Comparison of ENCODE assay signal across 18 cellular contexts in the genomic region with DNA sequence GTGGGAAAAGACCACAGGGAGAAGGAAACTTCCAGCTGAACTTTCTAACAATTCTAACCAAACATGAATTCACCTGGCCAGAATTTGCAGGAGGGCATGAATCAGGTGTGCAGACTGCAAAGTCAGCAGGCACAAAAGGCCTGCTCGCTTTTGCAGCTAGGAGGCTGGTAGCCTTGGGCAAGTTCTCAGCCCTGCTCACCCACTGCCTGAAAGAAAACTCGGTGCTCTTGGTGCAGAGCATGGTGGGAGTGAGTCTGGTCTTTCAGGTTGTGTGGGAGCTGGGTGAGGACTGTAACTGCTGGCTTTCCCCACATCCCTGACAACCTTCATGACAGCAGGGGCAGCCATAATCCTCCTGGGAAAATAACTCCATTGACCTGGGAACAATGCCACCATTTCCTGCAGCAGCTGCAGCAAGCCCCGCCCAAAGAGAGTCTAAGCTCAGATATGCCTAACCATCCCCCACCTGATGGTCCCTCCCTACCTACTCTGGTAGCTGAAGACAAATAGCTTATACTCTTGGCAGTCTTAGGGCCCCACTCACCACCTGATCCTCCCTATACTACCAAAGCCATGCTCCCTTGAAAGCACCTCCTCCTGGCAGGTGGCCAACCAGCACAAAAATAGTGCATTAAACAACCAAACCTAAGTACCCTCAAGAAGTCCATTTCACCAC. TPM values are rescaled to one million over a fixed set of nuclear protein-coding genes. Genes with fewer than 3 reads are reported as not detected.
DNase-seq lines count a peak whose midpoint lies in the region; FAIRE-seq and TF ChIP-seq lines count a peak whose summit lies in the region.
"Had no signal": no experiment of that assay in that cellular context is flagged by ENCODE, and none has a peak within 500 bp of the region (broad histone marks: within the 10 kb centered on the region; RNA-seq: fewer than 3 reads in every experiment).

No MANE protein-coding gene starts in this region.

- H2BK15ac ChIP-seq in H1 (ENCODE audit: low read length) (no peak overlapping the region), H9 (ENCODE audit: low read depth, low read length) (no peak overlapping the region)

- H3K36me3 ChIP-seq in H1 (ENCODE audit: control insufficient read depth in 2 of 4, insufficient read depth in 4 of 4, low read length in 3 of 4) = no peaks in the 10 kb centered on the region
- H3K36me3 ChIP-seq: stomach had no signal

- FAIRE-seq in H1 (lab: Jason Lieb, UNC) = no peak
- FAIRE-seq: H54, kidney had no signal

- no peak for TF ChIP-seq EP300 in H1 (IDR thresholded peaks at IDR 0.05; ENCODE audit: borderline replicate concordance in 1 of 2, low read depth in 2 of 2, low read length in 2 of 2)

- no peak overlapping the region for H3K4me3 ChIP-seq in H1 (ENCODE audit: extremely low read depth in 1 of 4, insufficient read depth in 2 of 4, low read depth in 3 of 4, low read length in 4 of 4)
- H3K4me3 ChIP-seq: stomach had no signal

- H4K5ac ChIP-seq in H1 (ENCODE audit: insufficient read length, low read depth, low read length) = no peak overlapping the region
- H4K5ac ChIP-seq in H9 (ENCODE audit: insufficient read length, low read depth, low read length) = no peak overlapping the region

- CTCF ChIA-PET in H1 (lab: Charles Lee; ENCODE audit: partially characterized antibody) = interaction anchor here (3.8 kb wide), 1 partner anchor 8 kb away, joined by 18 read pairs; no protein-coding TSS in a partner anchor

- intact Hi-C loops in activated T-helper 2 cell treated with anti-CD3 and anti-CD28 coated beads, Interferon-gamma antibody, Interleukin-2, Interleukin-4, amounts not matched to agents 10 μg/mL and 5 μg/mL and 100 μg/mL, durations not matched to agents 14 hours and 24 hours and 36 hours (cut with micrococcal nuclease) = no loop called here

- POLR2A ChIA-PET in H1 (lab: Charles Lee; ENCODE audit: partially characterized antibody) = interaction anchor here (1.3 to 1.5 kb wide), 2 partner anchors 9 to 47 kb away, joined by 3 read pairs; no protein-coding TSS in a partner anchor

- H3K4me3 Mint-ChIP-seq in activated T-helper 2 cell treated with anti-CD3 and anti-CD28 coated beads, Interferon-gamma antibody, Interleukin-2, Interleukin-4, amounts not matched to agents 10 μg/mL and 5 μg/mL and 100 μg/mL, durations not matched to agents 14 hours and 24 hours and 36 hours (ENCODE audit: low read depth) = no peak overlapping the region
- peak overlapping the region in 1 of 2 experiments; percentile 26; a peak in 2 of 5 replicates for H3K4me3 Mint-ChIP-seq in H9
- H3K4me3 Mint-ChIP-seq: activated T-cell treated with anti-CD3 and anti-CD28 coated beads, Interleukin-2, amount 50 U/mL, for 4 hours had no signal

- no peaks in the 10 kb centered on the region for H3K23me2 ChIP-seq in H1 (ENCODE audit: low read depth, low read length)
- no peaks in the 10 kb centered on the region for H3K23me2 ChIP-seq in H9 (ENCODE audit: insufficient read length, low read depth, low read length, poor library complexity, severe bottlenecking)

- no peak overlapping the region for H3K9ac ChIP-seq in H1 (replicated peaks in 1 of 4; ENCODE audit: extremely low read depth in 1 of 4, low read depth in 3 of 4, low read length in 3 of 4)
- H3K9ac ChIP-seq in H9 (ENCODE audit: extremely low read depth, insufficient read length, low read length) = no peak overlapping the region

- H3K4me1 Mint-ChIP-seq in activated T-helper 2 cell treated with anti-CD3 and anti-CD28 coated beads, Interferon-gamma antibody, Interleukin-2, Interleukin-4, amounts not matched to agents 10 μg/mL and 5 μg/mL and 100 μg/mL, durations not matched to agents 14 hours and 24 hours and 36 hours (ENCODE audit: low read depth) = no peaks in the 10 kb centered on the region
- peaks cover 13% of the 10 kb centered on the region in 2 experiments for H3K4me1 Mint-ChIP-seq in H9

- H3K23ac ChIP-seq in H1 (ENCODE audit: insufficient read length) (no peak overlapping the region), H9 (ENCODE audit: insufficient read length, low read depth, low read length) (no peak overlapping the region)

- H3K4me1 ChIP-seq in H1 (replicated peaks in 1 of 4; ENCODE audit: control insufficient read depth in 3 of 4, insufficient read depth in 4 of 4, low read length in 3 of 4) (no peaks in the 10 kb centered on the region; a peak in 1 of 7 replicates), H9 (ENCODE audit: insufficient read depth, low read length) (no peaks in the 10 kb centered on the region)
- H3K4me1 ChIP-seq: stomach had no signal

- no peak for TF ChIP-seq RAD21 in H1 (IDR thresholded peaks at IDR 0.05 in 1 of 2, conservative IDR thresholded peaks at IDR 0.05 in 1 of 2; ENCODE audit: low read depth in 2 of 2, low read length in 2 of 2)

- H3K79me2 ChIP-seq in H1 (ENCODE audit: control insufficient read depth in 1 of 2, insufficient read depth in 2 of 2, low read length in 2 of 2) (no peaks in the 10 kb centered on the region), H9 (ENCODE audit: insufficient read depth, low read length) (no peaks in the 10 kb centered on the region)

- H2BK12ac ChIP-seq in H1 (ENCODE audit: low read depth, low read length) = no peak overlapping the region
- no peak overlapping the region for H2BK12ac ChIP-seq in H9 (ENCODE audit: insufficient read length, low read depth, low read length)

- no peak overlapping the region for H3K4ac ChIP-seq in H1 (replicated peaks; ENCODE audit: insufficient read length, low read depth, low read length)
- no peak overlapping the region for H3K4ac ChIP-seq in H9 (ENCODE audit: low read depth, low read length)

- H2AFZ ChIP-seq in H1 (ENCODE audit: low read length) = no peak overlapping the region
- no peak overlapping the region for H2AFZ ChIP-seq in H9 (ENCODE audit: low read length)

- no peak overlapping the region for H2BK20ac ChIP-seq in H1 (ENCODE audit: low read length)
- no peak overlapping the region for H2BK20ac ChIP-seq in H9 (ENCODE audit: low read depth, low read length, poor library complexity, severe bottlenecking)

- 82% methylated on average over 3 of the region's 3 CpGs; no CpG with 5 or more reads in 1 of the 2 experiments for WGBS in H1 (ENCODE audit: extremely low coverage in 1 of 2, insufficient coverage in 1 of 2, insufficient read length in 1 of 2, insufficient replicate concordance in 2 of 2, low coverage in 1 of 2, low lambda C conversion rate in 2 of 2, missing lambda C conversion rate in 1 of 2), 2 experiments
- no CpG with 5 or more reads among the region's 3 CpGs for WGBS in H9 (ENCODE audit: extremely low coverage, insufficient read length, low lambda C conversion rate)

- H3K56ac ChIP-seq in H1 (replicated peaks; ENCODE audit: insufficient read length, low read depth, low read length) (no peak overlapping the region), H9 (ENCODE audit: insufficient read length, low read depth, low read length) (no peak overlapping the region)

- H3K27ac ChIP-seq in H1 (ENCODE audit: low read depth, low read length) (no peak overlapping the region), H9 (ENCODE audit: insufficient read length, low read depth, low read length) (no peak overlapping the region)
- H3K27ac ChIP-seq: stomach had no signal

- DNase-seq in COLO668 (lab: John Stamatoyannopoulos, UW; ENCODE audit: unreplicated experiment) = peak; percentile 74
- peak; percentile 91 for DNase-seq in NCI-H1105 (lab: John Stamatoyannopoulos, UW)
- peak; percentile 38 to 57 for DNase-seq in NCI-H524 (lab: John Stamatoyannopoulos, UW)
- DNase-seq in H1 (ENCODE audit: low read depth in 1 of 2, low spot score in 2 of 2) = no peak
- DNase-seq in activated T-helper 2 cell treated with anti-CD3 and anti-CD28 coated beads, Interferon-gamma antibody, Interleukin-2, Interleukin-4, amounts not matched to agents 10 μg/mL and 5 μg/mL and 100 μg/mL, durations not matched to agents 14 hours and 24 hours and 36 hours (ENCODE audit: low spot score) = no peak
- DNase-seq in activated gamma-delta T cell treated with Interleukin-2 at 50 U/mL for 16 hours = no peak
- DNase-seq in effector CD4-positive, alpha-beta T cell = no peak
- no peak for DNase-seq in H9
- DNase-seq: activated CD4-positive, alpha-beta T cell treated with anti-CD3 and anti-CD28 coated beads, Interleukin-2, amount 50 U/mL, for 1 hour; activated T-cell treated with anti-CD3 and anti-CD28 coated beads, Interleukin-2, amount 50 U/mL, for 4 hours; cerebellar nuclear complex; erythroblast; KBM-7; kidney; stomach; T-helper 9 cell had no signal

- TF ChIP-seq CTCF in H1 (IDR thresholded peaks at IDR 0.05; ENCODE audit: control extremely low read depth in 1 of 3, insufficient read depth in 1 of 3, low read depth in 1 of 3, low read length in 3 of 3) (no peak), H9 (conservative IDR thresholded peaks at IDR 0.05) (no peak)

- H3K9me3 ChIP-seq in H1 (ENCODE audit: insufficient read depth in 2 of 2, low read depth in 1 of 2, low read length in 1 of 2) (peaks cover 0 to 8% of the 10 kb centered on the region in 2 experiments; a peak in 1 of 4 replicates), H9 (ENCODE audit: control insufficient read depth, low read depth, low read length) (no peaks in the 10 kb centered on the region)

- H3K27me3 ChIP-seq in H1 (replicated peaks in 1 of 4; ENCODE audit: control insufficient read depth in 3 of 4, extremely low read depth in 1 of 4, insufficient read depth in 3 of 4, low read length in 3 of 4) (no peaks in the 10 kb centered on the region), H9 (ENCODE audit: insufficient read depth, low read length) (no peaks in the 10 kb centered on the region; the same call in 1 of the 2 replicates)
- H3K27me3 ChIP-seq: stomach had no signal

- H3K36me3 Mint-ChIP-seq in activated T-helper 2 cell treated with anti-CD3 and anti-CD28 coated beads, Interferon-gamma antibody, Interleukin-2, Interleukin-4, amounts not matched to agents 10 μg/mL and 5 μg/mL and 100 μg/mL, durations not matched to agents 14 hours and 24 hours and 36 hours (ENCODE audit: low read depth) = no peaks in the 10 kb centered on the region
- peaks cover 0 to 16% (median 2%) of the 10 kb centered on the region in 3 experiments; a peak in 5 of 7 replicates for H3K36me3 Mint-ChIP-seq in H9 (ENCODE audit: insufficient read depth in 1 of 3, low read depth in 3 of 3)

- H2BK5ac ChIP-seq in H1 (ENCODE audit: low read depth, low read length) (no peak overlapping the region), H9 (ENCODE audit: insufficient read length, low read length) (no peak overlapping the region)

- H3K27me3 Mint-ChIP-seq in activated T-helper 2 cell treated with anti-CD3 and anti-CD28 coated beads, Interferon-gamma antibody, Interleukin-2, Interleukin-4, amounts not matched to agents 10 μg/mL and 5 μg/mL and 100 μg/mL, durations not matched to agents 14 hours and 24 hours and 36 hours (ENCODE audit: low read depth) = no peaks in the 10 kb centered on the region
- peaks cover 2% of the 10 kb centered on the region; the same call in 1 of the 2 replicates for H3K27me3 Mint-ChIP-seq in H9 (ENCODE audit: low read depth)
- H3K27me3 Mint-ChIP-seq: progenitor cell of endocrine pancreas had no signal

- TF ChIP-seq POLR2A in H1 (IDR thresholded peaks at IDR 0.05; ENCODE audit: control extremely low read depth in 1 of 2, low read depth in 2 of 2, low read length in 2 of 2) = no peak

- no peak overlapping the region for H3T11ph ChIP-seq in H9 (ENCODE audit: low read length)

- H4K91ac ChIP-seq in H1 (replicated peaks; ENCODE audit: insufficient read length, low read length) (no peak overlapping the region), H9 (ENCODE audit: insufficient read length, low read depth, low read length) (no peak overlapping the region)

- H3K4me2 ChIP-seq in H1 (ENCODE audit: insufficient read depth in 1 of 2, low read depth in 2 of 2, low read length in 2 of 2) (no peak overlapping the region), H9 (ENCODE audit: insufficient read depth, insufficient read length, low read length) (no peak overlapping the region)

- H3K79me1 ChIP-seq in H1 (ENCODE audit: low read depth, low read length) (no peaks in the 10 kb centered on the region), H9 (ENCODE audit: insufficient read depth, low read depth, low read length, poor library complexity, severe bottlenecking) (no peaks in the 10 kb centered on the region)

- no peak overlapping the region for H3K18ac ChIP-seq in H1 (ENCODE audit: extremely low read depth, low read length)
- no peak overlapping the region for H3K18ac ChIP-seq in H9 (ENCODE audit: insufficient read length, low read depth, low read length)

- peaks cover 25% of the 10 kb centered on the region for H3K9me3 Mint-ChIP-seq in activated T-helper 2 cell treated with anti-CD3 and anti-CD28 coated beads, Interferon-gamma antibody, Interleukin-2, Interleukin-4, amounts not matched to agents 10 μg/mL and 5 μg/mL and 100 μg/mL, durations not matched to agents 14 hours and 24 hours and 36 hours
- H3K9me3 Mint-ChIP-seq in H9 = peaks cover 33 to 40% of the 10 kb centered on the region in 2 experiments

- no peak overlapping the region for H4K8ac ChIP-seq in H1 (ENCODE audit: extremely low read depth, insufficient read depth, low read length)
- H4K8ac ChIP-seq in H9 (replicated peaks; ENCODE audit: insufficient read length, low read depth, low read length) = no peak overlapping the region

- no peak overlapping the region for H2BK120ac ChIP-seq in H1 (replicated peaks; ENCODE audit: low read depth, low read length)
- no peak overlapping the region for H2BK120ac ChIP-seq in H9 (ENCODE audit: low read depth, low read length, poor library complexity, severe bottlenecking)

- H3K27ac Mint-ChIP-seq in activated T-helper 2 cell treated with anti-CD3 and anti-CD28 coated beads, Interferon-gamma antibody, Interleukin-2, Interleukin-4, amounts not matched to agents 10 μg/mL and 5 μg/mL and 100 μg/mL, durations not matched to agents 14 hours and 24 hours and 36 hours = no peak overlapping the region
- H3K27ac Mint-ChIP-seq in H9 = peak overlapping the region in 1 of 3 experiments; percentile 60; a peak in 1 of 7 replicates
- H3K27ac Mint-ChIP-seq: progenitor cell of endocrine pancreas had no signal

- H2AK5ac ChIP-seq in H1 (ENCODE audit: low read depth, low read length) = no peak overlapping the region
- no peak overlapping the region for H2AK5ac ChIP-seq in H9 (ENCODE audit: insufficient read length, low read length)

- H3K14ac ChIP-seq in H1 (ENCODE audit: insufficient read length) = no peak overlapping the region
- no peak overlapping the region for H3K14ac ChIP-seq in H9 (ENCODE audit: insufficient read depth, low read length)

- H4K20me1 ChIP-seq in H1 (replicated peaks in 1 of 2; ENCODE audit: control insufficient read depth in 1 of 2, insufficient read depth in 2 of 2, low read length in 2 of 2) = no peaks in the 10 kb centered on the region
- no peaks in the 10 kb centered on the region for H4K20me1 ChIP-seq in H9 (ENCODE audit: control insufficient read depth, insufficient read depth, insufficient read length)

RNA-seq across cellular contexts. Expression of a gene that starts 31.6 kb away (rescaled TPM):
- total RNA-seq in H1 (2021; fragmentation: NEBNext Ultra II Directional; extraction: Animal tissue kit (Norgen Biotek cat#: 25700)) = 10.2 and 13.0 TPM in 2 replicates
- 2.1 and 2.9 TPM in 2 replicates for polyA plus RNA-seq in H1 (2011; rRNA removed)
- 4.2 TPM for polyA plus RNA-seq in H1 (2011; cell fraction: cytosol; rRNA removed)
- polyA plus RNA-seq in H1 (2011; cell fraction: nucleus; rRNA removed) = 5.2 TPM
- polyA plus RNA-seq in H1 (2012, experiment 1 of 2) = 2.6 to 10.0 TPM (median 3.8 TPM) in 4 replicates
- 0.26 TPM for polyA plus RNA-seq in H1 (2012, experiment 2 of 2)
- polyA plus RNA-seq in H1 (2013, experiment 1 of 2) = 13.2 TPM
- polyA plus RNA-seq in H1 (2013, experiment 2 of 2) = 11.7 TPM
- 8.3 and 10.8 TPM in 2 replicates for polyA minus RNA-seq in H1 (2011; rRNA and poly(A)+ RNA removed)
- polyA minus RNA-seq in H1 (2011; cell fraction: cytosol; rRNA and poly(A)+ RNA removed) = 5.5 TPM
- 37.9 TPM for polyA minus RNA-seq in H1 (2011; cell fraction: nucleus; rRNA and poly(A)+ RNA removed)
- 3.3 and 3.5 TPM in 2 replicates for total RNA-seq in activated T-helper 2 cell treated with anti-CD3 and anti-CD28 coated beads, Interferon-gamma antibody, Interleukin-2, Interleukin-4, amounts not matched to agents 10 μg/mL and 5 μg/mL and 100 μg/mL, durations not matched to agents 14 hours and 24 hours and 36 hours
- 11.6 and 13.6 TPM in 2 replicates for total RNA-seq in H9 (2021)

RNA-seq across cellular contexts. Expression of a gene that starts 47.3 kb away (rescaled TPM):
- 9.7 and 11.4 TPM in 2 replicates for total RNA-seq in H1 (2021; fragmentation: NEBNext Ultra II Directional; extraction: Animal tissue kit (Norgen Biotek cat#: 25700))
- polyA plus RNA-seq in H1 (2011; rRNA removed) = 8.8 and 9.5 TPM in 2 replicates
- polyA plus RNA-seq in H1 (2011; cell fraction: cytosol; rRNA removed) = 8.9 TPM
- 25.6 TPM for polyA plus RNA-seq in H1 (2011; cell fraction: nucleus; rRNA removed)
- polyA plus RNA-seq in H1 (2012, experiment 1 of 2) = 8.5 to 11.6 TPM (median 11.2 TPM) in 4 replicates
- polyA plus RNA-seq in H1 (2012, experiment 2 of 2) = 4.8 TPM
- polyA plus RNA-seq in H1 (2013, experiment 1 of 2) = 13.3 TPM
- 10.9 TPM for polyA plus RNA-seq in H1 (2013, experiment 2 of 2)
- polyA minus RNA-seq in H1 (2011; rRNA and poly(A)+ RNA removed) = 21.7 and 28.9 TPM in 2 replicates
- polyA minus RNA-seq in H1 (2011; cell fraction: cytosol; rRNA and poly(A)+ RNA removed) = 16.0 TPM
- 52.5 TPM for polyA minus RNA-seq in H1 (2011; cell fraction: nucleus; rRNA and poly(A)+ RNA removed)
- total RNA-seq in activated T-helper 2 cell treated with anti-CD3 and anti-CD28 coated beads, Interferon-gamma antibody, Interleukin-2, Interleukin-4, amounts not matched to agents 10 μg/mL and 5 μg/mL and 100 μg/mL, durations not matched to agents 14 hours and 24 hours and 36 hours = 9.7 and 9.8 TPM in 2 replicates
- 13.9 and 16.5 TPM in 2 replicates for total RNA-seq in H9 (2021)

RNA-seq across cellular contexts. Expression of a gene that starts 56.1 kb away (rescaled TPM):
- total RNA-seq in H1 (2021; fragmentation: NEBNext Ultra II Directional; extraction: Animal tissue kit (Norgen Biotek cat#: 25700)) = 21.2 and 23.2 TPM in 2 replicates
- 4.5 and 6.2 TPM in 2 replicates for polyA plus RNA-seq in H1 (2011; rRNA removed)
- 7.9 TPM for polyA plus RNA-seq in H1 (2011; cell fraction: cytosol; rRNA removed)
- 8.4 TPM for polyA plus RNA-seq in H1 (2011; cell fraction: nucleus; rRNA removed)
- 5.7 to 10.4 TPM (median 7.1 TPM) in 4 replicates for polyA plus RNA-seq in H1 (2012, experiment 1 of 2)
- 1.4 TPM for polyA plus RNA-seq in H1 (2012, experiment 2 of 2)
- 17.0 TPM for polyA plus RNA-seq in H1 (2013, experiment 1 of 2)
- 15.8 TPM for polyA plus RNA-seq in H1 (2013, experiment 2 of 2)
- 14.1 and 19.5 TPM in 2 replicates for polyA minus RNA-seq in H1 (2011; rRNA and poly(A)+ RNA removed)
- 13.4 TPM for polyA minus RNA-seq in H1 (2011; cell fraction: cytosol; rRNA and poly(A)+ RNA removed)
- 42.4 TPM for polyA minus RNA-seq in H1 (2011; cell fraction: nucleus; rRNA and poly(A)+ RNA removed)
- total RNA-seq in activated T-helper 2 cell treated with anti-CD3 and anti-CD28 coated beads, Interferon-gamma antibody, Interleukin-2, Interleukin-4, amounts not matched to agents 10 μg/mL and 5 μg/mL and 100 μg/mL, durations not matched to agents 14 hours and 24 hours and 36 hours = 7.2 and 7.5 TPM in 2 replicates
- total RNA-seq in H9 (2021) = 17.9 TPM in 2 replicates

Comparison
In these comparisons a context has a peak if more than half of its experiments do, and no peak if none do; other contexts are left out.
1. DNase-seq: peak in COLO668 (single experiment), NCI-H1105 (single experiment) and NCI-H524 (2 of 2); none in H1 (0 of 2), activated T-helper 2 cell treated with anti-CD3 and anti-CD28 coated beads, Interferon-gamma antibody, Interleukin-2, Interleukin-4, amounts not matched to agents 10 μg/mL and 5 μg/mL and 100 μg/mL, durations not matched to agents 14 hours and 24 hours and 36 hours (single experiment), activated gamma-delta T cell treated with Interleukin-2 at 50 U/mL for 16 hours (single experiment), effector CD4-positive, alpha-beta T cell (single experiment) and H9 (single experiment).